25 cellular contexts compared by ENCODE assay signal in genomic region chr1:238895911-238896310, GRCh38.
A peak's percentile ranks its signal among the peaks of the same experiment; 100 is the strongest.
DNase-seq lines count a peak whose midpoint lies in the region; ATAC-seq and TF ChIP-seq lines count a peak whose summit lies in the region.
"Had no signal": no experiment of that assay in that cellular context is flagged by ENCODE, and none has a peak within 500 bp of the region (broad histone marks: within the 10 kb centered on the region; RNA-seq: fewer than 3 reads in every experiment).

No MANE protein-coding gene starts in this region.

- BruUV-seq in mammary epithelial cell (replicated peaks; lab: Mats Ljungman, UMichigan) = no TSS peak

- H3K9ac ChIP-seq in KMS-11 (no peak overlapping the region), mammary epithelial cell (ENCODE audit: insufficient read depth, low read length) (no peak overlapping the region)
- H3K9ac ChIP-seq: parathyroid adenoma had no signal

- H3K36me3 ChIP-seq in KMS-11 (ENCODE audit: insufficient read depth) (no peaks in the 10 kb centered on the region), mammary epithelial cell (ENCODE audit: insufficient read depth, low read length) (no peaks in the 10 kb centered on the region)
- H3K36me3 ChIP-seq: left lung had no signal

- H3K4me3 ChIP-seq in KMS-11 (IDR thresholded peaks at IDR 0.05; ENCODE audit: insufficient read depth, low read depth, low read length) (no peak overlapping the region), mammary epithelial cell (replicated peaks in 1 of 3; ENCODE audit: insufficient read depth in 1 of 3, low read depth in 2 of 3, low read length in 3 of 3) (peak overlapping the region in 1 of 3 experiments; percentile 0)
- H3K4me3 ChIP-seq: dorsolateral prefrontal cortex, left lung, skin epidermis, testis had no signal

- H3K4me1 ChIP-seq in KMS-11 (ENCODE audit: low read depth, poor library complexity, severe bottlenecking) = peaks cover 12% of the 10 kb centered on the region
- H3K4me1 ChIP-seq in mammary epithelial cell (ENCODE audit: insufficient read depth, low read length) = peaks cover 41% of the 10 kb centered on the region
- H3K4me1 ChIP-seq: left lung, parathyroid adenoma, testis had no signal

- TF ChIP-seq CTCF in KMS-11 (conservative IDR thresholded peaks at IDR 0.05; ENCODE audit: low read depth, low read length) (no peak), mammary epithelial cell (conservative IDR thresholded peaks at IDR 0.05 in 1 of 2, IDR thresholded peaks at IDR 0.05 in 1 of 2; ENCODE audit: extremely low read depth in 1 of 2, insufficient read depth in 1 of 2, low read depth in 1 of 2, low read length in 2 of 2) (no peak)

- ATAC-seq in HG03097 (IDR thresholded peaks at IDR 0.05; ENCODE audit: low FRiP score, unreplicated experiment) = no peak
- ATAC-seq: activated CD4-positive, CD25-positive, alpha-beta regulatory T cell treated with anti-CD3 and anti-CD28 coated beads, Interleukin-2, amount 50 U/mL, for 24 hours; left lung; Right ventricle myocardium inferior had no signal

- H4K20me1 ChIP-seq in KMS-11 (ENCODE audit: insufficient read depth) (no peaks in the 10 kb centered on the region), mammary epithelial cell (ENCODE audit: insufficient read depth, low read length) (no peaks in the 10 kb centered on the region)

- H3K27me3 ChIP-seq in KMS-11 (ENCODE audit: insufficient read depth, low read depth) = no peaks in the 10 kb centered on the region
- H3K27me3 ChIP-seq in mammary epithelial cell (ENCODE audit: insufficient read depth, low read length) = no peaks in the 10 kb centered on the region
- H3K27me3 ChIP-seq: dorsolateral prefrontal cortex, left lung, testis had no signal

- no peaks in the 10 kb centered on the region for H3K79me2 ChIP-seq in KMS-11 (ENCODE audit: insufficient read depth, low read depth)
- no peaks in the 10 kb centered on the region for H3K79me2 ChIP-seq in mammary epithelial cell (ENCODE audit: insufficient read depth, low read length)
- H3K79me2 ChIP-seq: parathyroid adenoma had no signal

- H3K4me2 ChIP-seq in KMS-11 = no peak overlapping the region
- H3K4me2 ChIP-seq in mammary epithelial cell (ENCODE audit: insufficient read depth, low read depth, low read length) = peak overlapping the region; percentile 63

- DNase-seq in Daoy (ENCODE audit: low read depth) (peak; percentile 40), mammary epithelial cell (peak; percentile 87), kidney glomerular epithelial cell (lab: John Stamatoyannopoulos, UW) (peak; percentile 13), anterior cingulate cortex (lab: John Stamatoyannopoulos, UW) (no peak), NCI-H187 treated with DMSO at 0.1 percent for 48 hours (lab: John Stamatoyannopoulos, UW) (no peak)
- DNase-seq: activated CD4-positive, alpha-beta T cell treated with anti-CD3 and anti-CD28 coated beads, Interleukin-2, amount 50 U/mL, for 48 hours; activated CD8-positive, alpha-beta memory T cell treated with anti-CD3 and anti-CD28 coated beads, Interleukin-2, amount 50 U/mL, for 4 hours; activated naive CD4-positive, alpha-beta T cell treated with Interleukin-2 at 50 U/mL for 16 hours; CD4-positive, alpha-beta T cell; DND-41; dorsolateral prefrontal cortex; hippocampal formation; Karpas-422; left lung; MV-4-11; NCI-H1436 treated with DMSO at 0.1 percent for 48 hours; NCI-H446; NCI-H774; testis had no signal

- no peaks in the 10 kb centered on the region for H3K9me3 ChIP-seq in mammary epithelial cell (replicated peaks; ENCODE audit: insufficient read depth, low read length)
- H3K9me3 ChIP-seq: testis had no signal

- in situ Hi-C loops in mammary epithelial cell (cut with MboI; ENCODE audit: low sequenced_read_pairs in 2 of 2) = no loop called here

- WGBS in mammary epithelial cell (ENCODE audit: low coverage, missing lambda C conversion rate) = 0% methylated on average over 1 of the region's 2 CpGs

- intact Hi-C loops in mammary epithelial cell (cut with micrococcal nuclease) = loop anchor here (10.0 kb wide), 2 partner anchors 251 to 1021 kb away; no protein-coding TSS in a partner anchor

- CTCF ChIA-PET in mammary epithelial cell (lab: Charles Lee; ENCODE audit: low non-redundant PET) = no interaction called here

- H2AFZ ChIP-seq in KMS-11 (ENCODE audit: low read depth) = peak overlapping the region; percentile 7; the same call in 1 of the 2 replicates
- H2AFZ ChIP-seq in mammary epithelial cell (ENCODE audit: low read depth, low read length) = peak overlapping the region; percentile 63
- H2AFZ ChIP-seq: parathyroid adenoma had no signal

- dilution Hi-C loops in mammary epithelial cell (cut with HindIII; ENCODE audit: low sequenced_read_pairs) = no loop called here

- H3K27ac ChIP-seq in KMS-11 = no peak overlapping the region
- H3K27ac ChIP-seq in mammary epithelial cell (ENCODE audit: insufficient read depth, low read depth, low read length) = no peak overlapping the region
- H3K27ac ChIP-seq: dorsolateral prefrontal cortex, left lung, parathyroid adenoma, skin epidermis, testis had no signal

Comparison
In these comparisons a context has a peak if more than half of its experiments do, and no peak if none do; other contexts are left out.
1. DNase-seq: peak in Daoy (single experiment), mammary epithelial cell (single experiment) and kidney glomerular epithelial cell (single experiment); none in anterior cingulate cortex (0 of 58) and NCI-H187 treated with DMSO at 0.1 percent for 48 hours (single experiment).